In genomic region chr4:123114084-123114914, GRCh38 we compare ENCODE assay signal across 25 cellular contexts.
DNase-seq lines count a peak whose midpoint lies in the region; ATAC-seq, FAIRE-seq and TF ChIP-seq lines count a peak whose summit lies in the region.
"Had no signal": no experiment of that assay in that cellular context is flagged by ENCODE, and none has a peak within 500 bp of the region (broad histone marks: within the 10 kb centered on the region; RNA-seq: fewer than 3 reads in every experiment).

No MANE protein-coding gene starts in this region.

- in situ Hi-C loops in IMR-90 (cut with MboI; ENCODE audit: low sequenced_read_pairs) = loop anchor here (10.0 kb wide), 2 partner anchors 551 to 991 kb away; no protein-coding TSS in a partner anchor

- H3K9me1 ChIP-seq in IMR-90 (ENCODE audit: insufficient read depth, low read length) = no peaks in the 10 kb centered on the region

- H3K36me3 ChIP-seq in IMR-90 (ENCODE audit: control insufficient read depth, insufficient read depth, low read length) = no peaks in the 10 kb centered on the region
- H3K36me3 ChIP-seq in kidney (ENCODE audit: control insufficient read depth in 1 of 2, insufficient read depth in 2 of 2, low read length in 2 of 2) = no peaks in the 10 kb centered on the region
- no peaks in the 10 kb centered on the region for H3K36me3 ChIP-seq in CD4-positive, alpha-beta memory T cell (ENCODE audit: insufficient read depth, low read length)
- H3K36me3 ChIP-seq: BE2C had no signal

- 100% methylated on average over 6 of the region's 9 CpGs; no CpG with 5 or more reads in 1 of the 2 experiments for WGBS in IMR-90 (ENCODE audit: extremely low coverage in 2 of 2, insufficient read length in 1 of 2), 2 experiments

- H3K27me3 ChIP-seq in IMR-90 (ENCODE audit: control insufficient read depth, insufficient read depth, low read length) = no peaks in the 10 kb centered on the region
- H3K27me3 ChIP-seq in CD4-positive, alpha-beta memory T cell (ENCODE audit: insufficient read depth, low read length) = no peaks in the 10 kb centered on the region
- H3K27me3 ChIP-seq: BE2C, MG63, SJCRH30 had no signal

- CTCF ChIA-PET in IMR-90 (lab: Yijun Ruan, JAX) = no interaction called here
- CTCF ChIA-PET in CD4-positive, alpha-beta memory T cell (lab: Charles Lee; ENCODE audit: partially characterized antibody) = interaction anchor here (0.8 kb wide), 1 partner anchor 12 kb away, joined by 4 read pairs; no protein-coding TSS in a partner anchor

- no peaks in the 10 kb centered on the region for H3K36me3 Mint-ChIP-seq in stimulated activated effector memory CD8-positive, alpha-beta T cell treated with anti-CD3 and anti-CD28 coated beads, Interleukin-12 subunit alpha, Interleukin-12 subunit beta, amount 100 ng/mL, for 72 hours
- H3K36me3 Mint-ChIP-seq in CD4-positive, alpha-beta memory T cell = peaks cover 12 to 30% of the 10 kb centered on the region in 2 donors

- H3K4me3 ChIP-seq in IMR-90 (ENCODE audit: insufficient read depth, low read depth, low read length) (no peak overlapping the region), kidney (ENCODE audit: low read length in 2 of 2) (no peak overlapping the region)
- no peak overlapping the region for H3K4me3 ChIP-seq in CD4-positive, alpha-beta memory T cell (ENCODE audit: low read length in 2 of 2)
- H3K4me3 ChIP-seq: K562, MG63, SJCRH30 had no signal

- no peaks in the 10 kb centered on the region for H3K9me3 Mint-ChIP-seq in stimulated activated effector memory CD8-positive, alpha-beta T cell treated with anti-CD3 and anti-CD28 coated beads, Interleukin-12 subunit alpha, Interleukin-12 subunit beta, amount 100 ng/mL, for 72 hours
- H3K9me3 Mint-ChIP-seq in CD4-positive, alpha-beta memory T cell = peaks cover 0 to 6% (median 0%) of the 10 kb centered on the region in 8 donors
- H3K9me3 Mint-ChIP-seq: CD4-positive, CD25-positive, alpha-beta regulatory T cell had no signal

- H3K18ac ChIP-seq in IMR-90 (ENCODE audit: low read depth, low read length) = no peak overlapping the region; the same call in 1 of the 2 replicates

- intact Hi-C loops in Right ventricle myocardium superior (cut with DNase I) (no loop called here), cardiac septum (cut with DNase I) (loop anchor here (10.0 kb wide), 1 partner anchor 551 kb away; no protein-coding TSS in a partner anchor), IMR-90 (cut with micrococcal nuclease) (no loop called here), kidney (cut with DNase I) (loop anchor here (10.0 kb wide), 1 partner anchor 1001 kb away; no protein-coding TSS in a partner anchor)
- intact Hi-C loops in CD4-positive, alpha-beta memory T cell (cut with micrococcal nuclease) = no loop called here

- no TSS peak for BruUV-seq in IMR-90 (replicated peaks; lab: Mats Ljungman, UMichigan)

- no peak overlapping the region for H3K4me2 ChIP-seq in IMR-90 (ENCODE audit: low read depth, low read length)

- no peak overlapping the region; the same call in 1 of the 2 replicates for H4K5ac ChIP-seq in IMR-90 (ENCODE audit: low read depth, low read length)

- H2BK5ac ChIP-seq in IMR-90 (ENCODE audit: low read depth, low read length, poor library complexity, severe bottlenecking) = no peak overlapping the region

- ATAC-seq in Right ventricle myocardium superior (ENCODE audit: poor library complexity) = no peak
- ATAC-seq in IMR-90 (ENCODE audit: low read depth) = no peak
- ATAC-seq in stimulated activated effector memory CD8-positive, alpha-beta T cell treated with anti-CD3 and anti-CD28 coated beads, Interleukin-12 subunit alpha, Interleukin-12 subunit beta, amount 100 ng/mL, for 72 hours = peak; percentile 19

- H4K20me1 ChIP-seq in IMR-90 (ENCODE audit: insufficient read depth, low read length) = no peaks in the 10 kb centered on the region

- H3K23ac ChIP-seq in IMR-90 (ENCODE audit: low read depth, low read length) = no peak overlapping the region

- no peak overlapping the region for H3K4me3 Mint-ChIP-seq in stimulated activated effector memory CD8-positive, alpha-beta T cell treated with anti-CD3 and anti-CD28 coated beads, Interleukin-12 subunit alpha, Interleukin-12 subunit beta, amount 100 ng/mL, for 72 hours
- H3K4me3 Mint-ChIP-seq in CD4-positive, alpha-beta memory T cell = no peak overlapping the region
- H3K4me3 Mint-ChIP-seq: CD4-positive, CD25-positive, alpha-beta regulatory T cell had no signal

- no peak overlapping the region for H2BK20ac ChIP-seq in IMR-90 (ENCODE audit: low read depth, low read length)

- peaks cover 5% of the 10 kb centered on the region for H3K4me1 ChIP-seq in IMR-90 (ENCODE audit: control insufficient read depth, insufficient read depth, low read length)
- no peaks in the 10 kb centered on the region for H3K4me1 ChIP-seq in kidney (ENCODE audit: control insufficient read depth in 1 of 2, insufficient read depth in 1 of 2, low read depth in 1 of 2, low read length in 2 of 2)
- no peaks in the 10 kb centered on the region for H3K4me1 ChIP-seq in CD4-positive, alpha-beta memory T cell (ENCODE audit: insufficient read depth, low read length)
- H3K4me1 ChIP-seq: BE2C, Caco-2, SJCRH30 had no signal

- TF ChIP-seq CTCF in IMR-90 (conservative IDR thresholded peaks at IDR 0.05; ENCODE audit: low read depth, low read length) (no peak), kidney (IDR thresholded peaks at IDR 0.05; ENCODE audit: borderline replicate concordance, extremely low read depth, insufficient read depth) (no peak)

- no peak for TF ChIP-seq RAD21 in IMR-90 (IDR thresholded peaks at IDR 0.05; ENCODE audit: low read length)

- H2AK5ac ChIP-seq in IMR-90 (ENCODE audit: low read depth, low read length) = no peak overlapping the region; the same call in 1 of the 2 replicates

- H3K9me3 ChIP-seq in IMR-90 (ENCODE audit: control insufficient read depth, insufficient read depth, low read length) (no peaks in the 10 kb centered on the region; the same call in 1 of the 2 replicates), kidney (ENCODE audit: control insufficient read depth in 1 of 2, low read length in 2 of 2) (no peaks in the 10 kb centered on the region)
- H3K9me3 ChIP-seq in CD4-positive, alpha-beta memory T cell (ENCODE audit: control insufficient read depth in 1 of 2, low read length in 2 of 2) = no peaks in the 10 kb centered on the region
- H3K9me3 ChIP-seq: BE2C, Caco-2, MG63, SJCRH30 had no signal

- H2BK120ac ChIP-seq in IMR-90 (ENCODE audit: low read depth, low read length) = no peak overlapping the region

- dilution Hi-C loops in IMR-90 (cut with HindIII; ENCODE audit: low sequenced_read_pairs, unreplicated experiment) = no loop called here

- H2BK15ac ChIP-seq in IMR-90 (ENCODE audit: low read depth, low read length) = peak overlapping the region; percentile 71; the same call in 1 of the 3 replicates

- H4K8ac ChIP-seq in IMR-90 (ENCODE audit: low read depth in 2 of 2, low read length in 2 of 2) = 0 out of 4 replicates have a peak overlapping the region, but pooled peaks of 1 of the 2 experiments have one; percentile 41

- peak overlapping the region; percentile 22 for H3K4ac ChIP-seq in IMR-90 (ENCODE audit: low read depth, low read length)

- no peak overlapping the region for H2AFZ ChIP-seq in IMR-90 (replicated peaks; ENCODE audit: low read length, poor library complexity)

- POLR2A ChIA-PET in IMR-90 (lab: Charles Lee; ENCODE audit: unreplicated experiment) = no interaction called here
- POLR2A ChIA-PET in CD4-positive, alpha-beta memory T cell (lab: Charles Lee; ENCODE audit: partially characterized antibody) = no interaction called here

- H3K9ac ChIP-seq in IMR-90 (ENCODE audit: low read depth, low read length) (no peak overlapping the region), kidney (ENCODE audit: low read length in 2 of 2) (no peak overlapping the region)

- no peak for FAIRE-seq in kidney (lab: Jason Lieb, UNC)
- FAIRE-seq: A204.1, H54, K562 had no signal

- H3K4me1 Mint-ChIP-seq in stimulated activated effector memory CD8-positive, alpha-beta T cell treated with anti-CD3 and anti-CD28 coated beads, Interleukin-12 subunit alpha, Interleukin-12 subunit beta, amount 100 ng/mL, for 72 hours = no peaks in the 10 kb centered on the region
- H3K4me1 Mint-ChIP-seq in CD4-positive, alpha-beta memory T cell = no peaks in the 10 kb centered on the region

- H3K14ac ChIP-seq in IMR-90 (replicated peaks; ENCODE audit: low read depth, low read length) = 0 out of 2 replicates have a peak overlapping the region, but pooled peaks have one; percentile 12

- no peaks in the 10 kb centered on the region for H3K27me3 Mint-ChIP-seq in CD4-positive, alpha-beta memory T cell
- H3K27me3 Mint-ChIP-seq: CD4-positive, CD25-positive, alpha-beta regulatory T cell had no signal

- TF ChIP-seq POLR2A in IMR-90 (IDR thresholded peaks at IDR 0.05; ENCODE audit: low read depth, low read length) = no peak

- H2AK9ac ChIP-seq in IMR-90 (replicated peaks; ENCODE audit: low read depth, low read length, poor library complexity) = peak overlapping the region; percentile 31

- H3K27ac ChIP-seq in IMR-90 (ENCODE audit: insufficient read depth, low read length) (no peak overlapping the region; the same call in 1 of the 2 replicates), kidney (ENCODE audit: low read depth in 2 of 2, low read length in 2 of 2) (no peak overlapping the region)
- H3K27ac ChIP-seq in CD4-positive, alpha-beta memory T cell (ENCODE audit: low read depth, low read length) = no peak overlapping the region
- H3K27ac ChIP-seq: RWPE1, SJCRH30 had no signal

- peak; percentile 34 for DNase-seq in Right ventricle myocardium superior
- DNase-seq in cardiac septum (ENCODE audit: low spot score) = no peak
- DNase-seq in IMR-90 = no peak
- peak; percentile 37 for DNase-seq in kidney
- no peak for DNase-seq in stimulated activated effector memory CD8-positive, alpha-beta T cell treated with anti-CD3 and anti-CD28 coated beads, Interleukin-12 subunit alpha, Interleukin-12 subunit beta, amount 100 ng/mL, for 72 hours (ENCODE audit: low spot score in 2 of 2)
- DNase-seq in CD4-positive, alpha-beta memory T cell = no peak
- DNase-seq in NCI-H446 treated with DMSO at 0.1 percent for 48 hours (lab: John Stamatoyannopoulos, UW) = no peak
- DNase-seq: BE2C; CD4-positive, CD25-positive, alpha-beta regulatory T cell; DMS 273 treated with DMSO at 0.1 percent for 48 hours; DMS79 treated with DMSO at 0.1 percent for 48 hours; MG63; NCI-H1092; NCI-H1436; NCI-H187 treated with DMSO at 0.1 percent for 48 hours; NCI-H2107; NCI-H510A treated with DMSO at 0.1 percent for 48 hours; NCI-H774; NK-92 treated with Interleukin-12 subunit alpha and Interleukin-12 subunit beta, amount 100 ng/mL, for 24 hours; SJCRH30 had no signal

- H4K91ac ChIP-seq in IMR-90 (ENCODE audit: insufficient read depth, low read depth, low read length) = no peak overlapping the region

- H3K56ac ChIP-seq in IMR-90 (ENCODE audit: extremely low read depth, insufficient read depth, low read length) = no peak overlapping the region

- peaks cover 0 to 20% of the 10 kb centered on the region in 2 experiments; a peak in 1 of 4 replicates for H3K79me1 ChIP-seq in IMR-90 (ENCODE audit: low read depth in 1 of 2, low read length in 2 of 2)

- H3K27ac Mint-ChIP-seq in stimulated activated effector memory CD8-positive, alpha-beta T cell treated with anti-CD3 and anti-CD28 coated beads, Interleukin-12 subunit alpha, Interleukin-12 subunit beta, amount 100 ng/mL, for 72 hours = no peak overlapping the region
- no peak overlapping the region for H3K27ac Mint-ChIP-seq in CD4-positive, alpha-beta memory T cell
- H3K27ac Mint-ChIP-seq: CD4-positive, CD25-positive, alpha-beta regulatory T cell had no signal

TF ChIP-seq in IMR-90, 13 proteins besides CTCF, POLR2A, EP300 and RAD21 (continues in another document):
- TF ChIP-seq MAFK (IDR thresholded peaks at IDR 0.05; ENCODE audit: low read depth, low read length) = no peak

Comparison
In these comparisons a context has a peak if more than half of its experiments do, and no peak if none do; other contexts are left out.
1. DNase-seq: peak in Right ventricle myocardium superior (single experiment) and kidney (single experiment); none in cardiac septum (single experiment), IMR-90 (single experiment), stimulated activated effector memory CD8-positive, alpha-beta T cell treated with anti-CD3 and anti-CD28 coated beads, Interleukin-12 subunit alpha, Interleukin-12 subunit beta, amount 100 ng/mL, for 72 hours (0 of 2), CD4-positive, alpha-beta memory T cell (0 of 5) and NCI-H446 treated with DMSO at 0.1 percent for 48 hours (single experiment).
2. intact Hi-C loops: an anchor here in cardiac septum (10.0 kb wide) and kidney (10.0 kb wide); none called in Right ventricle myocardium superior, IMR-90 and CD4-positive, alpha-beta memory T cell.